Comparison of ENCODE assay signal across 1 cellular context in the genomic region with DNA sequence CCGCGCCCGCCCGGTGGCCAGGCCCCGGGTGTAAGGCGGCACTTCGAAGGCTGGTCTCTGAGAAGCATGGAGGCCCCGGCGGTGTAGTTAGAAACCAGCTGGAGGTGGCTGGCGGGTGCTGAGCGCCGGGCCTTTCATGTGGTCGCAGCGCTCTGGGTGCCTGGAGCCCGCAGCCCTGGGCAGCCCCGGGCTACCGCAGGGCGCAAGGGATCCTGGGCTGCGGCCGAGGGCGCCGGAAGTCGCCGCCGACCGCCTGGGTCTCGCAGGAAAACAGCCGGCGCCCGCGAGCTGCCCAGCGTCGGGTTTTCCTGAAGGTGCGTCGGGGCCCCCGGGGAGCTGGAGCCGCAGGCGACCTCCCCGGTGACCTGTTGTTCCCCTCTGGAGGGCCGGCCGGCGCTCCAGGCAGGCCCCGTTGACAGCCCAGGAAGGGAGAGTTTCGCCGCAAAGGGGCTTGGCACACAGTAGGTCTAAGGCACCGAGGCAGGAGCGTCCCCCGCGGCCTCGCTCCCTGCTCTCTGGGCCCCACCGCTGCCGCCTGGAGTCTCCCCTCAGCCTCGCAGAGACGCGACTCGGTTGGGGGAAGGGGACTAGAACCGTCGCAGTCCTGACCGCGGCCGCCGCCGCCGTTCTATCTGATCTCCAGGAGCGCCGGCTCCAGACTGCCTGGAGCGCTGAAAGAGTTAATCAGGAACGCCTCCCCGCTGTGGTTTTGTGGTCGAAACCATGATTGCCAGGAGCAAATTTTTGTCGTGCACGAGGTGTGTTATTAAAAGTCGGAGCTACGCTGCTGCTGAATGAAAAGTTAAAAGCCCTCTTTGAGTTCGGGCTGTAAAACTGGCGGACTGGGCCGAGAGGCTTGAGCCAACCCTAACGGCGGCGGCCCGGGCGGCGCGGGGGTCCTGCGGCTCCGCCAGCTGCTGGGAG.
A peak's percentile ranks its signal among the peaks of the same experiment; 100 is the strongest.
TF ChIP-seq lines count a peak whose summit lies in the region.

No MANE protein-coding gene starts in this region.

TF ChIP-seq in HEK293T, 16 proteins besides CTCF, POLR2A, EP300 and RAD21:
- TF ChIP-seq CTBP1 (IDR thresholded peaks at IDR 0.05; ENCODE audit: borderline replicate concordance) (no peak), FOXM1 (IDR thresholded peaks at IDR 0.05; ENCODE audit: borderline replicate concordance) (no peak), SP1 (IDR thresholded peaks at IDR 0.05) (no peak), FOXK2 (IDR thresholded peaks at IDR 0.05) (no peak), L3MBTL2 (conservative IDR thresholded peaks at IDR 0.05) (peak; percentile 80), ZNF384 (IDR thresholded peaks at IDR 0.05) (no peak), HDGF (IDR thresholded peaks at IDR 0.05; ENCODE audit: borderline replicate concordance) (no peak), SUZ12 (IDR thresholded peaks at IDR 0.05) (no peak)
- TF ChIP-seq, protein P1, sequence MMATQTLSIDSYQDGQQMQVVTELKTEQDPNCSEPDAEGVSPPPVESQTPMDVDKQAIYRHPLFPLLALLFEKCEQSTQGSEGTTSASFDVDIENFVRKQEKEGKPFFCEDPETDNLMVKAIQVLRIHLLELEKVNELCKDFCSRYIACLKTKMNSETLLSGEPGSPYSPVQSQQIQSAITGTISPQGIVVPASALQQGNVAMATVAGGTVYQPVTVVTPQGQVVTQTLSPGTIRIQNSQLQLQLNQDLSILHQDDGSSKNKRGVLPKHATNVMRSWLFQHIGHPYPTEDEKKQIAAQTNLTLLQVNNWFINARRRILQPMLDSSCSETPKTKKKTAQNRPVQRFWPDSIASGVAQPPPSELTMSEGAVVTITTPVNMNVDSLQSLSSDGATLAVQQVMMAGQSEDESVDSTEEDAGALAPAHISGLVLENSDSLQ (IDR thresholded peaks at IDR 0.05) = no peak
